ENCODE assay signal across 2 cellular contexts in genomic region chr4:133467290-133467947, GRCh38.
TF ChIP-seq lines count a peak whose summit lies in the region.

No MANE protein-coding gene starts in this region.

TF ChIP-seq in GM23338, 12 proteins besides CTCF, POLR2A, EP300 and RAD21 (continued from another document):
- no peak for TF ChIP-seq ZNF331 (CRISPR knock-in tag; IDR thresholded peaks at IDR 0.05; ENCODE audit: low read depth)
- no peak; the same call in 1 of the 2 replicates for TF ChIP-seq NANOG (IDR thresholded peaks at IDR 0.05; ENCODE audit: borderline replicate concordance)
- no peak for TF ChIP-seq CREB1 (CRISPR knock-in tag; IDR thresholded peaks at IDR 0.05; ENCODE audit: low read depth)
- TF ChIP-seq ETS1 (IDR thresholded peaks at IDR 0.05), result no peak
- no peak for TF ChIP-seq JUNB (IDR thresholded peaks at IDR 0.05; ENCODE audit: unreplicated experiment)
- TF ChIP-seq STAT1 (IDR thresholded peaks at IDR 0.05; ENCODE audit: unreplicated experiment), result no peak
- no peak for TF ChIP-seq EZH2 (IDR thresholded peaks at IDR 0.05; ENCODE audit: low read depth, unreplicated experiment)
- no peak for TF ChIP-seq ZNF114 (CRISPR knock-in tag; IDR thresholded peaks at IDR 0.05)
- no peak for TF ChIP-seq POLR2AphosphoS5 (IDR thresholded peaks at IDR 0.05; ENCODE audit: low read depth)
- TF ChIP-seq, protein P1, sequence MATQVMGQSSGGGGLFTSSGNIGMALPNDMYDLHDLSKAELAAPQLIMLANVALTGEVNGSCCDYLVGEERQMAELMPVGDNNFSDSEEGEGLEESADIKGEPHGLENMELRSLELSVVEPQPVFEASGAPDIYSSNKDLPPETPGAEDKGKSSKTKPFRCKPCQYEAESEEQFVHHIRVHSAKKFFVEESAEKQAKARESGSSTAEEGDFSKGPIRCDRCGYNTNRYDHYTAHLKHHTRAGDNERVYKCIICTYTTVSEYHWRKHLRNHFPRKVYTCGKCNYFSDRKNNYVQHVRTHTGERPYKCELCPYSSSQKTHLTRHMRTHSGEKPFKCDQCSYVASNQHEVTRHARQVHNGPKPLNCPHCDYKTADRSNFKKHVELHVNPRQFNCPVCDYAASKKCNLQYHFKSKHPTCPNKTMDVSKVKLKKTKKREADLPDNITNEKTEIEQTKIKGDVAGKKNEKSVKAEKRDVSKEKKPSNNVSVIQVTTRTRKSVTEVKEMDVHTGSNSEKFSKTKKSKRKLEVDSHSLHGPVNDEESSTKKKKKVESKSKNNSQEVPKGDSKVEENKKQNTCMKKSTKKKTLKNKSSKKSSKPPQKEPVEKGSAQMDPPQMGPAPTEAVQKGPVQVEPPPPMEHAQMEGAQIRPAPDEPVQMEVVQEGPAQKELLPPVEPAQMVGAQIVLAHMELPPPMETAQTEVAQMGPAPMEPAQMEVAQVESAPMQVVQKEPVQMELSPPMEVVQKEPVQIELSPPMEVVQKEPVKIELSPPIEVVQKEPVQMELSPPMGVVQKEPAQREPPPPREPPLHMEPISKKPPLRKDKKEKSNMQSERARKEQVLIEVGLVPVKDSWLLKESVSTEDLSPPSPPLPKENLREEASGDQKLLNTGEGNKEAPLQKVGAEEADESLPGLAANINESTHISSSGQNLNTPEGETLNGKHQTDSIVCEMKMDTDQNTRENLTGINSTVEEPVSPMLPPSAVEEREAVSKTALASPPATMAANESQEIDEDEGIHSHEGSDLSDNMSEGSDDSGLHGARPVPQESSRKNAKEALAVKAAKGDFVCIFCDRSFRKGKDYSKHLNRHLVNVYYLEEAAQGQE (IDR thresholded peaks at IDR 0.05; ENCODE audit: unreplicated experiment), result no peak
- no peak for TF ChIP-seq EZH2phosphoT487 (IDR thresholded peaks at IDR 0.05; ENCODE audit: unreplicated experiment)

TF ChIP-seq in HCT116, 20 proteins besides CTCF, POLR2A, EP300 and RAD21 (continued from another document):
- TF ChIP-seq, protein P2, sequence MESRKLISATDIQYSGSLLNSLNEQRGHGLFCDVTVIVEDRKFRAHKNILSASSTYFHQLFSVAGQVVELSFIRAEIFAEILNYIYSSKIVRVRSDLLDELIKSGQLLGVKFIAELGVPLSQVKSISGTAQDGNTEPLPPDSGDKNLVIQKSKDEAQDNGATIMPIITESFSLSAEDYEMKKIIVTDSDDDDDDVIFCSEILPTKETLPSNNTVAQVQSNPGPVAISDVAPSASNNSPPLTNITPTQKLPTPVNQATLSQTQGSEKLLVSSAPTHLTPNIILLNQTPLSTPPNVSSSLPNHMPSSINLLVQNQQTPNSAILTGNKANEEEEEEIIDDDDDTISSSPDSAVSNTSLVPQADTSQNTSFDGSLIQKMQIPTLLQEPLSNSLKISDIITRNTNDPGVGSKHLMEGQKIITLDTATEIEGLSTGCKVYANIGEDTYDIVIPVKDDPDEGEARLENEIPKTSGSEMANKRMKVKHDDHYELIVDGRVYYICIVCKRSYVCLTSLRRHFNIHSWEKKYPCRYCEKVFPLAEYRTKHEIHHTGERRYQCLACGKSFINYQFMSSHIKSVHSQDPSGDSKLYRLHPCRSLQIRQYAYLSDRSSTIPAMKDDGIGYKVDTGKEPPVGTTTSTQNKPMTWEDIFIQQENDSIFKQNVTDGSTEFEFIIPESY (IDR thresholded peaks at IDR 0.05; ENCODE audit: extremely low read depth, insufficient replicate concordance, low read length), result no peak
- no peak for TF ChIP-seq ZNF274 (IDR thresholded peaks at IDR 0.05; ENCODE audit: low read depth, low read length)
